In the genomic region with DNA sequence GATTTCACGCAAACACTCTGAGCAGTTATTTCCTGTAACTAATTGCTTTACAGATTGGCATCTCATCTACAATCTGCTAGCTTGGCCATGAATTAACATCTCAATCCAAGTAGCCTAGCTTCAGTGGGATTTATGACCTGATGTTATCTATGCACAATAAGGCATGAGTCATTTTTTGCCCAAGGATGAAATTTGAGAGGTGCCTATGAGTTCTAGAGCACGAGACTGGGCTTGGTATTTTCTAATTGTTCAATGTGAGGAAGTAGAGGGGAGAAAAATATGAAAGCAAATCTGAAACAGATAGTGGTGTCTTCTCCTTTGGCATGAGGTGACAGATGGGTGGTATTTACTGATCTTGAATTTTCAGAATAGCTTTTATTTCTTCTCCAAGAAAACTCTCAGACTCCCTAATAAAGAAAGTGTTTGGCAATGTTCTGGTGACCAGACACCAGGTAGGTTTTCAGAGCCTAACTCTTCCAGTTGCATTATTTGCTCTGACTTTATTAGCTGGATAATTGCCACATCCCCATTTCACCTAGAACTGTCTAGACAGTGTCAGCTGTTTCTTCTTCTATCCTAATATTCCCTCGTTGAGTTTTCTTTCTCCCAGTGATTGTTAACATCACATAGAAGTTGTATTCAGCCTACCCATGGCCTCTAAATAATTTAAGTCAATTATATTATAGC, we compare ENCODE assay signal across 1 cellular context.
TF ChIP-seq lines count a peak whose summit lies in the region.

No MANE protein-coding gene starts in this region.

TF ChIP-seq in K562, 482 proteins besides CTCF, POLR2A, EP300 and RAD21 (continued from another document):
- TF ChIP-seq USF1 (CRISPR knock-in tag; IDR thresholded peaks at IDR 0.05): no peak
- TF ChIP-seq ZNF518B (CRISPR knock-in tag; IDR thresholded peaks at IDR 0.05): no peak
- TF ChIP-seq BHLHE40 (IDR thresholded peaks at IDR 0.05; ENCODE audit: low read length): peak; percentile 37; the same call in 1 of the 2 replicates
- TF ChIP-seq PBX2 (CRISPR knock-in tag; IDR thresholded peaks at IDR 0.05; ENCODE audit: low read depth): no peak
- TF ChIP-seq PBX2 (tag; conservative IDR thresholded peaks at IDR 0.05; ENCODE audit: low read depth): peak; percentile 73
- 0 out of 4 replicates have a peak, but pooled peaks of 1 of the 2 experiments have one; percentile 11 for TF ChIP-seq RCOR1 (IDR thresholded peaks at IDR 0.05; ENCODE audit: borderline replicate concordance in 1 of 2, low read depth in 2 of 2, low read length in 2 of 2)
- TF ChIP-seq JUND (IDR thresholded peaks at IDR 0.05; ENCODE audit: borderline replicate concordance, low read depth, low read length): peak; percentile 80
- peak; percentile 76; the same call in 2 of the 3 replicates for TF ChIP-seq JUND (tag; IDR thresholded peaks at IDR 0.05; ENCODE audit: borderline replicate concordance, low read depth, low read length)
- no peak for TF ChIP-seq ZNF23 (CRISPR knock-in tag; IDR thresholded peaks at IDR 0.05)
- TF ChIP-seq CHD1 (IDR thresholded peaks at IDR 0.05; ENCODE audit: low read length): no peak
- TF ChIP-seq ATF3 (IDR thresholded peaks at IDR 0.05): peak; percentile 64
- no peak for TF ChIP-seq ATF3 (CRISPR knock-in tag; conservative IDR thresholded peaks at IDR 0.05)
- TF ChIP-seq MEIS2 (IDR thresholded peaks at IDR 0.05; ENCODE audit: partially characterized antibody): peak; percentile 80
- TF ChIP-seq JUN (IDR thresholded peaks at IDR 0.05; ENCODE audit: borderline replicate concordance, low read depth, low read length): 0 out of 2 replicates have a peak, but pooled peaks have one; percentile 27
- no peak for TF ChIP-seq JUN (CRISPR knock-in tag; IDR thresholded peaks at IDR 0.05; ENCODE audit: borderline replicate concordance)
- no peak for TF ChIP-seq MTA2 (IDR thresholded peaks at IDR 0.05; ENCODE audit: low read depth)
